1 cellular context compared by ENCODE assay signal in the genomic region with DNA sequence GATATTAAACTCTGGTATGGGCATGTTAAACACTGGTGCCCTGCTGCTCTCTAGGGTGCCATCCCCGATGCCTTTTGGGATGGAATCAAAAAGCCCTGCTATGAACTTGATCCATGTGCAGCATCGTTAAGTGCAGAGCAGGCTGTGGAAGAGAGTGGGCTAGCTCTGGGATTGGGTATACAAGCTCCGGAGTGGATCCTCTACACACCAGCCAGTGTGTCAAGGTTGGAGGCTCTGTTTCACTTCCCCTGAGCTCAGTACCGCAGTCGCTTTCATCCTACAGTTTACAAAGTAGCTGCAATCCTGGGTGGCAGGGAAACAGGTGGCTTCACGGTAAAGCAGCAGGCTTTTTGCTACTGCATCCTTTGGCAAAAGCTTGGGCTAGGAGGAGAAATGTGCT.
TF ChIP-seq lines count a peak whose summit lies in the region.

No MANE protein-coding gene starts in this region.

TF ChIP-seq in GM23338, 12 proteins besides CTCF, POLR2A, EP300 and RAD21 (continued from another document):
- TF ChIP-seq, protein P1, sequence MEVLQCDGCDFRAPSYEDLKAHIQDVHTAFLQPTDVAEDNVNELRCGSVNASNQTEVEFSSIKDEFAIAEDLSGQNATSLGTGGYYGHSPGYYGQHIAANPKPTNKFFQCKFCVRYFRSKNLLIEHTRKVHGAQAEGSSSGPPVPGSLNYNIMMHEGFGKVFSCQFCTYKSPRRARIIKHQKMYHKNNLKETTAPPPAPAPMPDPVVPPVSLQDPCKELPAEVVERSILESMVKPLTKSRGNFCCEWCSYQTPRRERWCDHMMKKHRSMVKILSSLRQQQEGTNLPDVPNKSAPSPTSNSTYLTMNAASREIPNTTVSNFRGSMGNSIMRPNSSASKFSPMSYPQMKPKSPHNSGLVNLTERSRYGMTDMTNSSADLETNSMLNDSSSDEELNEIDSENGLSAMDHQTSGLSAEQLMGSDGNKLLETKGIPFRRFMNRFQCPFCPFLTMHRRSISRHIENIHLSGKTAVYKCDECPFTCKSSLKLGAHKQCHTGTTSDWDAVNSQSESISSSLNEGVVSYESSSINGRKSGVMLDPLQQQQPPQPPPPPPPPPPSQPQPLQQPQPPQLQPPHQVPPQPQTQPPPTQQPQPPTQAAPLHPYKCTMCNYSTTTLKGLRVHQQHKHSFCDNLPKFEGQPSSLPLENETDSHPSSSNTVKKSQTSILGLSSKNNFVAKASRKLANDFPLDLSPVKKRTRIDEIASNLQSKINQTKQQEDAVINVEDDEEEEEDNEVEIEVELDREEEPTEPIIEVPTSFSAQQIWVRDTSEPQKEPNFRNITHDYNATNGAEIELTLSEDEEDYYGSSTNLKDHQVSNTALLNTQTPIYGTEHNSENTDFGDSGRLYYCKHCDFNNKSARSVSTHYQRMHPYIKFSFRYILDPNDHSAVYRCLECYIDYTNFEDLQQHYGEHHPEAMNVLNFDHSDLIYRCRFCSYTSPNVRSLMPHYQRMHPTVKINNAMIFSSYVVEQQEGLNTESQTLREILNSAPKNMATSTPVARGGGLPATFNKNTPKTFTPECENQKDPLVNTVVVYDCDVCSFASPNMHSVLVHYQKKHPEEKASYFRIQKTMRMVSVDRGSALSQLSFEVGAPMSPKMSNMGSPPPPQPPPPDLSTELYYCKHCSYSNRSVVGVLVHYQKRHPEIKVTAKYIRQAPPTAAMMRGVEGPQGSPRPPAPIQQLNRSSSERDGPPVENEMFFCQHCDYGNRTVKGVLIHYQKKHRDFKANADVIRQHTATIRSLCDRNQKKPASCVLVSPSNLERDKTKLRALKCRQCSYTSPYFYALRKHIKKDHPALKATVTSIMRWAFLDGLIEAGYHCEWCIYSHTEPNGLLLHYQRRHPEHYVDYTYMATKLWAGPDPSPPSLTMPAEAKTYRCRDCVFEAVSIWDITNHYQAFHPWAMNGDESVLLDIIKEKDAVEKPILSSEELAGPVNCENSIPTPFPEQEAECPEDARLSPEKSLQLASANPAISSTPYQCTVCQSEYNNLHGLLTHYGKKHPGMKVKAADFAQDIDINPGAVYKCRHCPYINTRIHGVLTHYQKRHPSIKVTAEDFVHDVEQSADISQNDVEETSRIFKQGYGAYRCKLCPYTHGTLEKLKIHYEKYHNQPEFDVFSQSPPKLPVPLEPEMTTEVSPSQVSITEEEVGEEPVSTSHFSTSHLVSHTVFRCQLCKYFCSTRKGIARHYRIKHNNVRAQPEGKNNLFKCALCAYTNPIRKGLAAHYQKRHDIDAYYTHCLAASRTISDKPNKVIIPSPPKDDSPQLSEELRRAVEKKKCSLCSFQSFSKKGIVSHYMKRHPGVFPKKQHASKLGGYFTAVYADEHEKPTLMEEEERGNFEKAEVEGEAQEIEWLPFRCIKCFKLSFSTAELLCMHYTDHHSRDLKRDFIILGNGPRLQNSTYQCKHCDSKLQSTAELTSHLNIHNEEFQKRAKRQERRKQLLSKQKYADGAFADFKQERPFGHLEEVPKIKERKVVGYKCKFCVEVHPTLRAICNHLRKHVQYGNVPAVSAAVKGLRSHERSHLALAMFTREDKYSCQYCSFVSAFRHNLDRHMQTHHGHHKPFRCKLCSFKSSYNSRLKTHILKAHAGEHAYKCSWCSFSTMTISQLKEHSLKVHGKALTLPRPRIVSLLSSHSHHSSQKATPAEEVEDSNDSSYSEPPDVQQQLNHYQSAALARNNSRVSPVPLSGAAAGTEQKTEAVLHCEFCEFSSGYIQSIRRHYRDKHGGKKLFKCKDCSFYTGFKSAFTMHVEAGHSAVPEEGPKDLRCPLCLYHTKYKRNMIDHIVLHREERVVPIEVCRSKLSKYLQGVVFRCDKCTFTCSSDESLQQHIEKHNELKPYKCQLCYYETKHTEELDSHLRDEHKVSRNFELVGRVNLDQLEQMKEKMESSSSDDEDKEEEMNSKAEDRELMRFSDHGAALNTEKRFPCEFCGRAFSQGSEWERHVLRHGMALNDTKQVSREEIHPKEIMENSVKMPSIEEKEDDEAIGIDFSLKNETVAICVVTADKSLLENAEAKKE (CRISPR knock-in tag; IDR thresholded peaks at IDR 0.05), result no peak
- TF ChIP-seq ZNF114 (CRISPR knock-in tag; IDR thresholded peaks at IDR 0.05), result no peak
TF ChIP-seq in GM23338: peak in this region for 0.
